1 cellular context compared by ENCODE assay signal in genomic region chr3:126961191-126961790, GRCh38.
TF ChIP-seq lines count a peak whose summit lies in the region.

No MANE protein-coding gene starts in this region.

TF ChIP-seq in HCT116, 20 proteins besides CTCF, POLR2A, EP300 and RAD21:
- TF ChIP-seq FOSL1 (IDR thresholded peaks at IDR 0.05; ENCODE audit: low read depth) (no peak), YY1 (IDR thresholded peaks at IDR 0.05; ENCODE audit: extremely low read depth, insufficient replicate concordance, low read depth, low read length) (no peak)
TF ChIP-seq in HCT116: peak in this region for 0.
